8 cellular contexts compared by ENCODE assay signal in genomic region chr21:31732891-31733520, GRCh38. TPM values are rescaled to one million over a fixed set of nuclear protein-coding genes. Genes with fewer than 3 reads are reported as not detected.
A peak's percentile ranks its signal among the peaks of the same experiment; 100 is the strongest.
DNase-seq lines count a peak whose midpoint lies in the region; ATAC-seq, FAIRE-seq and TF ChIP-seq lines count a peak whose summit lies in the region.

No MANE protein-coding gene starts in this region.

- peak overlapping the region; percentile 83; the same call in 1 of the 2 replicates for H2AK5ac ChIP-seq in H1 (ENCODE audit: low read depth, low read length)

- peaks cover 2% of the 10 kb centered on the region; the same call in 1 of the 2 replicates for H3K79me1 ChIP-seq in H1 (ENCODE audit: low read depth, low read length)

- H3K27ac ChIP-seq in RWPE2 (ENCODE audit: poor library complexity, severe bottlenecking) (peak overlapping the region; percentile 79), H1 (ENCODE audit: low read depth, low read length) (peak overlapping the region; percentile 97), pancreas (peak overlapping the region; percentile 54 to 89 (median 88))

- H2BK20ac ChIP-seq in H1 (ENCODE audit: low read length): peak overlapping the region; percentile 92

- no peak overlapping the region for H4K8ac ChIP-seq in H1 (ENCODE audit: extremely low read depth, insufficient read depth, low read length)

- peak overlapping the region; percentile 22; the same call in 1 of the 2 replicates for H2BK15ac ChIP-seq in H1 (ENCODE audit: low read length)

- H4K20me1 ChIP-seq in H1 (replicated peaks in 1 of 2; ENCODE audit: control insufficient read depth in 1 of 2, insufficient read depth in 2 of 2, low read length in 2 of 2): peaks cover 15 to 18% of the 10 kb centered on the region in 2 experiments

- TF ChIP-seq RAD21 in H1 (IDR thresholded peaks at IDR 0.05 in 1 of 2, conservative IDR thresholded peaks at IDR 0.05 in 1 of 2; ENCODE audit: low read depth in 2 of 2, low read length in 2 of 2): no peak

- 0 out of 3 replicates have a peak, but pooled peaks have one; percentile 5 for ATAC-seq in RWPE2 (ENCODE audit: low read depth)
- peak in 2 of 4 donors; percentile 1 to 2 for ATAC-seq in pancreas
- no peak for ATAC-seq in HG02798 (IDR thresholded peaks at IDR 0.05; ENCODE audit: poor library complexity, unreplicated experiment)
- ATAC-seq in GM21619 (IDR thresholded peaks at IDR 0.05; ENCODE audit: unreplicated experiment): no peak

- H3K14ac ChIP-seq in H1 (ENCODE audit: insufficient read length): no peak overlapping the region

- H3K9ac ChIP-seq in H1 (replicated peaks in 1 of 4; ENCODE audit: extremely low read depth in 1 of 4, low read depth in 3 of 4, low read length in 3 of 4): peak overlapping the region in 3 of 4 experiments; percentile 90 to 96 (median 94); a peak in 6 of 7 replicates

- H3K4me1 ChIP-seq in RWPE2 (ENCODE audit: insufficient read depth, poor library complexity, severe bottlenecking): peaks cover 27% of the 10 kb centered on the region
- H3K4me1 ChIP-seq in H1 (replicated peaks in 1 of 4; ENCODE audit: control insufficient read depth in 3 of 4, insufficient read depth in 4 of 4, low read length in 3 of 4): peaks cover 12 to 17% (median 14%) of the 10 kb centered on the region in 4 experiments
- H3K4me1 ChIP-seq in pancreas: peaks cover 19 to 34% (median 32%) of the 10 kb centered on the region in 3 donors

- H2BK5ac ChIP-seq in H1 (ENCODE audit: low read depth, low read length): peak overlapping the region; percentile 93; the same call in 1 of the 2 replicates

- peaks cover 10% of the 10 kb centered on the region for H3K23me2 ChIP-seq in H1 (ENCODE audit: low read depth, low read length)

- no peak for TF ChIP-seq EP300 in H1 (IDR thresholded peaks at IDR 0.05; ENCODE audit: borderline replicate concordance in 1 of 2, low read depth in 2 of 2, low read length in 2 of 2)

- no peak for FAIRE-seq in H1 (lab: Jason Lieb, UNC)
- no peak for FAIRE-seq in pancreas (lab: Jason Lieb, UNC)

- no peak overlapping the region for H3K23ac ChIP-seq in H1 (ENCODE audit: insufficient read length)

- WGBS in H1 (ENCODE audit: extremely low coverage in 1 of 2, insufficient coverage in 1 of 2, insufficient read length in 1 of 2, insufficient replicate concordance in 2 of 2, low coverage in 1 of 2, low lambda C conversion rate in 2 of 2, missing lambda C conversion rate in 1 of 2), 2 experiments: 68% methylated on average over 9 of the region's 9 CpGs; no CpG with 5 or more reads in 1 of the 2 experiments
- 51 to 59% methylated on average over 9 of the region's 9 CpGs for WGBS in pancreas, 2 donors

- no peak overlapping the region for H3K56ac ChIP-seq in H1 (replicated peaks; ENCODE audit: insufficient read length, low read depth, low read length)

- POLR2A ChIA-PET in H1 (lab: Charles Lee; ENCODE audit: partially characterized antibody): interaction anchor here (0.6 to 1.5 kb wide), 20 partner anchors 9 to 868 kb away, joined by 3 to 7 read pairs (median 3); partner anchors contain the start of gene HUNK

- H2AFZ ChIP-seq in H1 (ENCODE audit: low read length): no peak overlapping the region

- no peak overlapping the region for H2BK120ac ChIP-seq in H1 (replicated peaks; ENCODE audit: low read depth, low read length)

- H3K4me3 ChIP-seq in RWPE2 (ENCODE audit: severe bottlenecking) (peak overlapping the region; percentile 68), H1 (ENCODE audit: extremely low read depth in 1 of 4, insufficient read depth in 2 of 4, low read depth in 3 of 4, low read length in 4 of 4) (peak overlapping the region; percentile 35 to 99 (median 51)), pancreas (peak overlapping the region in 3 of 4 donors; percentile 89 to 100 (median 99))

- peak overlapping the region; percentile 32; the same call in 1 of the 2 replicates for H2BK12ac ChIP-seq in H1 (ENCODE audit: low read depth, low read length)

- peak overlapping the region; percentile 92; the same call in 1 of the 2 replicates for H3K18ac ChIP-seq in H1 (ENCODE audit: extremely low read depth, low read length)

- H4K91ac ChIP-seq in H1 (replicated peaks; ENCODE audit: insufficient read length, low read length): peak overlapping the region; percentile 22

- peaks cover 16 to 42% of the 10 kb centered on the region in 2 experiments for H3K79me2 ChIP-seq in H1 (ENCODE audit: control insufficient read depth in 1 of 2, insufficient read depth in 2 of 2, low read length in 2 of 2)

- no peaks in the 10 kb centered on the region for H3K27me3 ChIP-seq in RWPE2 (ENCODE audit: insufficient read depth, poor library complexity, severe bottlenecking)
- no peaks in the 10 kb centered on the region for H3K27me3 ChIP-seq in H1 (replicated peaks in 1 of 4; ENCODE audit: control insufficient read depth in 3 of 4, extremely low read depth in 1 of 4, insufficient read depth in 3 of 4, low read length in 3 of 4)
- H3K27me3 ChIP-seq in pancreas: no peaks in the 10 kb centered on the region

- DNase-seq in ACHN (peak; percentile 6), GM10266 (ENCODE audit: extremely low spot score) (peak; percentile 19), RWPE2 (ENCODE audit: low spot score) (no peak), H1 (ENCODE audit: low read depth in 1 of 2, low spot score in 2 of 2) (peak in 1 of 2 experiments; percentile 57), pancreas (peak in 3 of 6 donors; percentile 9 to 21 (median 20)), MV-4-11 (lab: John Stamatoyannopoulos, UW) (no peak)

- H3K9me3 ChIP-seq in RWPE2 (ENCODE audit: severe bottlenecking): no peaks in the 10 kb centered on the region
- no peaks in the 10 kb centered on the region for H3K9me3 ChIP-seq in H1 (ENCODE audit: insufficient read depth in 2 of 2, low read depth in 1 of 2, low read length in 1 of 2)
- H3K9me3 ChIP-seq in pancreas: no peaks in the 10 kb centered on the region

- H3K36me3 ChIP-seq in RWPE2 (ENCODE audit: low read depth) (0 out of 2 replicates have a peak, but pooled peaks cover 10% of the 10 kb centered on the region), H1 (ENCODE audit: control insufficient read depth in 2 of 4, insufficient read depth in 4 of 4, low read length in 3 of 4) (no peaks in the 10 kb centered on the region; a peak in 1 of 8 replicates), pancreas (no peaks in the 10 kb centered on the region)

- in situ Hi-C loops in ACHN (cut with HindIII; ENCODE audit: low pct_ligation_motif_present, low pct_unique_long_range_greater_than_20kb, low sequenced_read_pairs): no loop called here

- peak overlapping the region; percentile 93 for H4K5ac ChIP-seq in H1 (ENCODE audit: insufficient read length, low read depth, low read length)

- H3K4ac ChIP-seq in H1 (replicated peaks; ENCODE audit: insufficient read length, low read depth, low read length): peak overlapping the region; percentile 7

- CTCF ChIA-PET in H1 (lab: Charles Lee; ENCODE audit: partially characterized antibody): no interaction called here

- TF ChIP-seq POLR2A in H1 (IDR thresholded peaks at IDR 0.05; ENCODE audit: control extremely low read depth in 1 of 2, low read depth in 2 of 2, low read length in 2 of 2): peak in 1 of 2 experiments; percentile 18; a peak in 1 of 3 replicates

- TF ChIP-seq CTCF in GM10266 (IDR thresholded peaks at IDR 0.05; ENCODE audit: control insufficient read depth, insufficient read depth, low read depth, missing control alignments): no peak
- no peak for TF ChIP-seq CTCF in RWPE2 (IDR thresholded peaks at IDR 0.05; ENCODE audit: poor library complexity, severe bottlenecking)
- TF ChIP-seq CTCF in H1 (IDR thresholded peaks at IDR 0.05; ENCODE audit: control extremely low read depth in 1 of 3, insufficient read depth in 1 of 3, low read depth in 1 of 3, low read length in 3 of 3): no peak
- no peak for TF ChIP-seq CTCF in pancreas (IDR thresholded peaks at IDR 0.05)

- H3K4me2 ChIP-seq in H1 (ENCODE audit: insufficient read depth in 1 of 2, low read depth in 2 of 2, low read length in 2 of 2): peak overlapping the region; percentile 68 to 71

- intact Hi-C loops in pancreas (cut with DNase I): no loop called here

TF ChIP-seq in H1, 55 proteins besides CTCF, POLR2A, EP300 and RAD21:
- TF ChIP-seq JUN (IDR thresholded peaks at IDR 0.05; ENCODE audit: low read depth, low read length) (no peak), PHF8 (conservative IDR thresholded peaks at IDR 0.05; ENCODE audit: low read depth, low read length) (no peak), SAP30 (IDR thresholded peaks at IDR 0.05; ENCODE audit: insufficient read depth, insufficient replicate concordance, low read length) (peak; percentile 11)
TF ChIP-seq in H1: peak in this region for 1.

RNA-seq across cellular contexts. Expression of gene SCAF4, which starts 1.1 kb away (rescaled TPM):
- total RNA-seq in H1 (2021; fragmentation: NEBNext Ultra II Directional; extraction: Animal tissue kit (Norgen Biotek cat#: 25700)): 55.1 and 56.8 TPM in 2 replicates
- polyA plus RNA-seq in H1 (2011; rRNA removed): 28.9 and 38.4 TPM in 2 replicates
- polyA plus RNA-seq in H1 (2011; cell fraction: cytosol; rRNA removed): 24.4 TPM
- polyA plus RNA-seq in H1 (2011; cell fraction: nucleus; rRNA removed): 62.9 TPM
- 39.5 to 45.9 TPM (median 42.1 TPM) in 4 replicates for polyA plus RNA-seq in H1 (2012, experiment 1 of 2)
- polyA plus RNA-seq in H1 (2012, experiment 2 of 2): 16.1 TPM
- polyA plus RNA-seq in H1 (2013, experiment 1 of 2): 42.7 TPM
- polyA plus RNA-seq in H1 (2013, experiment 2 of 2): 37.1 TPM
- 37.2 and 43.3 TPM in 2 replicates for polyA minus RNA-seq in H1 (2011; rRNA and poly(A)+ RNA removed)
- polyA minus RNA-seq in H1 (2011; cell fraction: cytosol; rRNA and poly(A)+ RNA removed): 25.5 TPM
- 126 TPM for polyA minus RNA-seq in H1 (2011; cell fraction: nucleus; rRNA and poly(A)+ RNA removed)
- total RNA-seq in pancreas: 10 to 100 TPM in 4 of 6 donors, 1 to 10 TPM in 2; 9.6 to 15.1 (median 11.5) TPM
- 1 to 10 TPM; 8.2 to 9.3 TPM for polyA plus RNA-seq in pancreas

Comparison
In these comparisons a context has a peak if more than half of its experiments do, and no peak if none do; other contexts are left out.
1. DNase-seq: peak in ACHN (single experiment) and GM10266 (single experiment); none in RWPE2 (single experiment) and MV-4-11 (single experiment).
2. Peak in every context shown above with its lines, with median percentiles within 50 percentile points of each other: H3K27ac ChIP-seq and H3K4me3 ChIP-seq.